In the genomic region with DNA sequence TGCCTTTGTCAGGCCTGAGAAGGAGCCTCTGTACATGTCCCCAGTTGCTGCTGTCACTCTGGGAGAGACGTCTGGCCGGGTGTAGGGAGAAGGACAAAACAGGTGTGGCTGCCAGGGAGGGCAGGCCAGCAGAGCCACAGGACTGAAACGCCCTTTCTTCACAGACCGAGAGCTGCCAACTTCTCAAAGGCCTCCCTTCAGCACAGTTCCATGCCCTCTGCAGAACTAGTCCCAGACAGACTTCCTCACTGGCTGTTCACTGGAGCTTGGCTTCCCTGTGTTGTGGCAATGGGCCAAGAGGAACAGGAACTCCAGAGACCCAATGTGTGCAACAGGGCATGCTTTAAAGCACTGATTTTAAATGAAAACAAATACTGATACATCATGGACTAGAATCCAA, we compare ENCODE assay signal across 10 cellular contexts. TPM values are rescaled to one million over a fixed set of nuclear protein-coding genes. Genes with fewer than 3 reads are reported as not detected.
A peak's percentile ranks its signal among the peaks of the same experiment; 100 is the strongest.
DNase-seq lines count a peak whose midpoint lies in the region; ATAC-seq and TF ChIP-seq lines count a peak whose summit lies in the region.
"Had no signal": no experiment of that assay in that cellular context is flagged by ENCODE, and none has a peak within 500 bp of the region (broad histone marks: within the 10 kb centered on the region; RNA-seq: fewer than 3 reads in every experiment).

No MANE protein-coding gene starts in this region.

- H3K36me3 Mint-ChIP-seq in CD4-positive, alpha-beta memory T cell, result peaks cover 0 to 3% of the 10 kb centered on the region in 2 donors

- in situ Hi-C loops in ACHN (cut with HindIII; ENCODE audit: low pct_ligation_motif_present, low pct_unique_long_range_greater_than_20kb, low sequenced_read_pairs), result no loop called here

- CTCF ChIA-PET in CD4-positive, alpha-beta memory T cell (lab: Charles Lee; ENCODE audit: partially characterized antibody), result interaction anchor here (0.8 to 4.0 kb wide), 5 partner anchors 11 to 62 kb away, joined by 3 to 21 read pairs (median 6); no protein-coding TSS in a partner anchor

- 4% methylated on average over 4 of the region's 4 CpGs for WGBS in esophagus muscularis mucosa

- no peak for TF ChIP-seq POLR2A in esophagus muscularis mucosa (IDR thresholded peaks at IDR 0.05; ENCODE audit: low read depth)

- intact Hi-C loops in CD4-positive, alpha-beta memory T cell (cut with micrococcal nuclease), result loop anchor here (5.0 kb wide), 2 partner anchors 53 to 187 kb away; partner anchors contain the start of genes COQ6, FAM161B and PNMA1
- intact Hi-C loops in esophagus muscularis mucosa (cut with DNase I), result no loop called here

- H3K27ac Mint-ChIP-seq in CD4-positive, alpha-beta memory T cell, result peak overlapping the region in 6 of 7 donors; percentile 8 to 85 (median 62)

- no peak for ATAC-seq in HG02938 (IDR thresholded peaks at IDR 0.05; ENCODE audit: unreplicated experiment)

- TF ChIP-seq CTCF in esophagus muscularis mucosa (IDR thresholded peaks at IDR 0.05), result no peak

- no peaks in the 10 kb centered on the region for H3K36me3 ChIP-seq in CD4-positive, alpha-beta memory T cell (ENCODE audit: insufficient read depth, low read length)
- H3K36me3 ChIP-seq in esophagus muscularis mucosa, result no peaks in the 10 kb centered on the region

- no peak for DNase-seq in CD4-positive, alpha-beta memory T cell
- DNase-seq in NOMO-1 treated with dmso at 0.1 percent for 144 hours (lab: John Stamatoyannopoulos, UW; ENCODE audit: unreplicated experiment) (peak; percentile 66), esophagus muscularis mucosa (ENCODE audit: extremely low spot score) (no peak), nucleus accumbens (lab: John Stamatoyannopoulos, UW) (peak in 46 of 56 donors; percentile 9 to 80 (median 46)), AG20443 (ENCODE audit: low spot score) (no peak), AG08396 (ENCODE audit: low spot score) (no peak), ACHN (no peak)
- DNase-seq: activated naive CD4-positive, alpha-beta T cell treated with Interleukin-2 at 50 U/mL for 16 hours had no signal

- H3K4me3 ChIP-seq in CD4-positive, alpha-beta memory T cell (ENCODE audit: low read length in 2 of 2), result no peak overlapping the region
- H3K4me3 ChIP-seq in esophagus muscularis mucosa, result no peak overlapping the region

- no peaks in the 10 kb centered on the region for H3K9me3 ChIP-seq in CD4-positive, alpha-beta memory T cell (ENCODE audit: control insufficient read depth in 1 of 2, low read length in 2 of 2)
- no peaks in the 10 kb centered on the region for H3K9me3 ChIP-seq in esophagus muscularis mucosa

- H3K27me3 ChIP-seq in CD4-positive, alpha-beta memory T cell (ENCODE audit: insufficient read depth, low read length), result no peaks in the 10 kb centered on the region
- H3K27me3 ChIP-seq in esophagus muscularis mucosa, result no peaks in the 10 kb centered on the region

- POLR2A ChIA-PET in CD4-positive, alpha-beta memory T cell (lab: Charles Lee; ENCODE audit: partially characterized antibody), result interaction anchor here (1.0 to 4.7 kb wide), 4 partner anchors 8 to 36 kb away, joined by 3 to 43 read pairs (median 8); no protein-coding TSS in a partner anchor

- H3K4me1 ChIP-seq in CD4-positive, alpha-beta memory T cell (ENCODE audit: insufficient read depth, low read length), result peaks cover 66% of the 10 kb centered on the region
- peaks cover 91 to 96% (median 95%) of the 10 kb centered on the region in 4 donors for H3K4me1 ChIP-seq in esophagus muscularis mucosa

- H3K27me3 Mint-ChIP-seq in CD4-positive, alpha-beta memory T cell, result no peaks in the 10 kb centered on the region

- peaks cover 54 to 75% (median 66%) of the 10 kb centered on the region in 4 donors for H3K4me1 Mint-ChIP-seq in CD4-positive, alpha-beta memory T cell

- TF ChIP-seq EP300 in esophagus muscularis mucosa (IDR thresholded peaks at IDR 0.05), result no peak

- peak overlapping the region; percentile 2 for H3K27ac ChIP-seq in CD4-positive, alpha-beta memory T cell (ENCODE audit: low read depth, low read length)
- H3K27ac ChIP-seq in esophagus muscularis mucosa (replicated peaks in 1 of 4), result peak overlapping the region; percentile 46 to 98 (median 89)

- H3K9me3 Mint-ChIP-seq in CD4-positive, alpha-beta memory T cell, result no peaks in the 10 kb centered on the region
- H3K9me3 Mint-ChIP-seq: neural crest cell had no signal

- peak overlapping the region in 1 of 8 donors; percentile 1 for H3K4me3 Mint-ChIP-seq in CD4-positive, alpha-beta memory T cell
- H3K4me3 Mint-ChIP-seq: neural crest cell had no signal

RNA-seq across cellular contexts. Expression of gene PNMA1, which starts 50.7 kb away (rescaled TPM):
- total RNA-seq in CD4-positive, alpha-beta memory T cell, result 10 to 100 TPM; 53.3 to 59.3 TPM
- 10 to 100 TPM; 47.8 to 56.3 TPM for polyA plus RNA-seq in CD4-positive, alpha-beta memory T cell
- 10 to 100 TPM; 34.8 to 74.2 (median 55.0) TPM for total RNA-seq in esophagus muscularis mucosa

Comparison
In these comparisons a context has a peak if more than half of its experiments do, and no peak if none do; other contexts are left out.
1. DNase-seq: peak in NOMO-1 treated with dmso at 0.1 percent for 144 hours (single experiment) and nucleus accumbens (46 of 56); none in CD4-positive, alpha-beta memory T cell (0 of 5), esophagus muscularis mucosa (single experiment), AG20443 (single experiment), AG08396 (single experiment) and ACHN (single experiment).